ENCODE assay signal across 1 cellular context in the genomic region with DNA sequence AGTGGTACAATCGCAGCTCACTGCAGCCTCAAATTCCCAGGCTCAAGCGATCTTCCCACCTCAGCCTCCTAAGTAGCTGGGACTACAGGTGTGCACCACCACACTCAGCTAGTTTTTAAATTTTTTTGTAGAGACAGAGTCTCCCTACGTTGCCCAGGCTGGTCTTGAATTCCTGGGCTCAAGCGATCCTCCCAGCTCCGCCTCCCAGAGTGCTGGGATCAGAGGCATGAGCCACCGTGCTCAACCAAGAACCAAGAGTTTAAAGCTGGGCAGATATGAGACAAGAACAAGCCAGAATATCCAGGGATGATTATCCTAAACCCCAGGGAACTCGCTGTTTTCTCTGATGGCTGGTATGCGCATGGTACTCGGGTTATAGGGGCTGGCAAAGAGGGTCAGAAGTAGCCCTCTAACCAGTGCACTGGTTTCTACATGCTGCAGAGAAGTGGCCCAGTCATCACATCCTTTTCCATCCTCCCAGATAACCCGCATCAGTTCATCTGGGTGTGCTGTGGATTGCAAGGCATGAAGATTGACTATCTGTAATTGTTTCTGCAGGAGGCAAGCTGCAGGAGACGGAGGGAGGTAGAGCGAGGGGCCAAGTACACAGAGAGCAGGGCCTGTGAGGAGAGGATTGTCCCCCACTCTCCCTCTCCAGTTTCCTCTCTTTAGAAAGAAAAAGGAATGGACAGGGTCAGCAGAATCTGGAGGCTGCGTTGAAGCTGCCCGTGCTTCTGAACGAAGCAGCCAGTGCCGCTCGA.
TF ChIP-seq lines count a peak whose summit lies in the region.

No MANE protein-coding gene starts in this region.

TF ChIP-seq in GM23338, 12 proteins besides CTCF, POLR2A, EP300 and RAD21:
- no peak for TF ChIP-seq ZNF331 (CRISPR knock-in tag; IDR thresholded peaks at IDR 0.05; ENCODE audit: low read depth)
- TF ChIP-seq CREB1 (CRISPR knock-in tag; IDR thresholded peaks at IDR 0.05; ENCODE audit: low read depth), result no peak
